In genomic region chr6:91486200-91486599, GRCh38 we compare ENCODE assay signal across 1 cellular context.
TF ChIP-seq lines count a peak whose summit lies in the region.

No MANE protein-coding gene starts in this region.

TF ChIP-seq in GM12878, 131 proteins besides CTCF, POLR2A, EP300 and RAD21 (continued from another document):
- TF ChIP-seq MTA2 (IDR thresholded peaks at IDR 0.05; ENCODE audit: low read depth), result peak; percentile 40
- no peak for TF ChIP-seq HDAC2 (IDR thresholded peaks at IDR 0.05)
